8 cellular contexts compared by ENCODE assay signal in genomic region chr17:50056217-50056960, GRCh38. TPM values are rescaled to one million over a fixed set of nuclear protein-coding genes. Genes with fewer than 3 reads are reported as not detected.
DNase-seq lines count a peak whose midpoint lies in the region; ATAC-seq lines count a peak whose summit lies in the region.

No MANE protein-coding gene starts in this region.

- H3K27me3 ChIP-seq in mucosa of rectum (ENCODE audit: control insufficient read depth in 2 of 2, insufficient read depth in 2 of 2, low read length in 2 of 2): no peaks in the 10 kb centered on the region

- peaks cover 53 to 77% of the 10 kb centered on the region in 2 donors for H3K4me1 ChIP-seq in mucosa of rectum (ENCODE audit: control insufficient read depth in 2 of 2, insufficient read depth in 2 of 2, low read length in 2 of 2)

- peak overlapping the region; percentile 88 for H3K4me3 Mint-ChIP-seq in activated CD4-positive, alpha-beta memory T cell treated with anti-CD3 and anti-CD28 coated beads, Interleukin-2, amount 10 ng/mL, durations not matched to agents 7 days and 5 days
- peak overlapping the region; percentile 92 to 95 for H3K4me3 Mint-ChIP-seq in effector memory CD8-positive, alpha-beta T cell

- H3K36me3 ChIP-seq in mucosa of rectum (ENCODE audit: control insufficient read depth in 2 of 2, insufficient read depth in 2 of 2, low read length in 2 of 2): no peaks in the 10 kb centered on the region

- peaks cover 43% of the 10 kb centered on the region for H3K4me1 Mint-ChIP-seq in activated CD4-positive, alpha-beta memory T cell treated with anti-CD3 and anti-CD28 coated beads, Interleukin-2, amount 10 ng/mL, durations not matched to agents 7 days and 5 days
- peaks cover 25 to 26% of the 10 kb centered on the region in 2 donors for H3K4me1 Mint-ChIP-seq in effector memory CD8-positive, alpha-beta T cell (ENCODE audit: low read depth in 2 of 2)

- no peaks in the 10 kb centered on the region for H3K9me3 ChIP-seq in mucosa of rectum (ENCODE audit: control insufficient read depth in 2 of 2, low read length in 2 of 2)

- DNase-seq in DMS153 treated with DMSO at 0.1 percent for 48 hours (lab: John Stamatoyannopoulos, UW; ENCODE audit: unreplicated experiment) (peak; percentile 44), NCI-H345 (lab: John Stamatoyannopoulos, UW) (peak; percentile 76)
- DNase-seq in activated CD4-positive, alpha-beta memory T cell treated with anti-CD3 and anti-CD28 coated beads, Interleukin-2, amount 10 ng/mL, durations not matched to agents 7 days and 5 days: peak; percentile 71
- DNase-seq in effector memory CD8-positive, alpha-beta T cell: peak; percentile 41 to 48 (median 42)
- peak; percentile 24 for DNase-seq in stimulated activated CD8-positive, alpha-beta memory T cell treated with anti-CD3 and anti-CD28 coated beads, Interleukin-7, amount 100 ng/mL, for 24 hours (ENCODE audit: low read depth)

- H3K27ac ChIP-seq in mucosa of rectum (ENCODE audit: low read depth in 2 of 2, low read length in 2 of 2): peak overlapping the region; percentile 93

- H3K9ac ChIP-seq in mucosa of rectum (ENCODE audit: low read depth in 1 of 2, low read length in 2 of 2): peak overlapping the region; percentile 79 to 92

- no peaks in the 10 kb centered on the region for H3K36me3 Mint-ChIP-seq in activated CD4-positive, alpha-beta memory T cell treated with anti-CD3 and anti-CD28 coated beads, Interleukin-2, amount 10 ng/mL, durations not matched to agents 7 days and 5 days (ENCODE audit: low read depth)
- H3K36me3 Mint-ChIP-seq in effector memory CD8-positive, alpha-beta T cell (ENCODE audit: insufficient read depth): peaks cover 4% of the 10 kb centered on the region

- H3K4me3 ChIP-seq in mucosa of rectum (ENCODE audit: low read length in 2 of 2): peak overlapping the region; percentile 82 to 83

- H3K27ac Mint-ChIP-seq in activated CD4-positive, alpha-beta memory T cell treated with anti-CD3 and anti-CD28 coated beads, Interleukin-2, amount 10 ng/mL, durations not matched to agents 7 days and 5 days: no peak overlapping the region
- peak overlapping the region in 1 of 2 donors; percentile 38 for H3K27ac Mint-ChIP-seq in effector memory CD8-positive, alpha-beta T cell

- H3K9me3 Mint-ChIP-seq in activated CD4-positive, alpha-beta memory T cell treated with anti-CD3 and anti-CD28 coated beads, Interleukin-2, amount 10 ng/mL, durations not matched to agents 7 days and 5 days: no peaks in the 10 kb centered on the region
- no peaks in the 10 kb centered on the region for H3K9me3 Mint-ChIP-seq in effector memory CD8-positive, alpha-beta T cell

- CTCF ChIA-PET in activated CD4-positive, alpha-beta memory T cell treated with anti-CD3 and anti-CD28 coated beads, Interleukin-2, amount 10 ng/mL, durations not matched to agents 7 days and 5 days (lab: Charles Lee): interaction anchor here (0.5 to 3.1 kb wide), 11 partner anchors 22 to 1266 kb away, joined by 3 to 14 read pairs (median 4); partner anchors contain the start of genes PDK2 and PPP1R9B

- peaks cover 8% of the 10 kb centered on the region for H3K27me3 Mint-ChIP-seq in activated CD4-positive, alpha-beta memory T cell treated with anti-CD3 and anti-CD28 coated beads, Interleukin-2, amount 10 ng/mL, durations not matched to agents 7 days and 5 days
- H3K27me3 Mint-ChIP-seq in effector memory CD8-positive, alpha-beta T cell: peaks cover 0 to 9% of the 10 kb centered on the region in 2 donors

- ATAC-seq in HG02678 (IDR thresholded peaks at IDR 0.05; ENCODE audit: unreplicated experiment) (peak; percentile 49), GM19395 (IDR thresholded peaks at IDR 0.05; ENCODE audit: unreplicated experiment) (no peak)
- ATAC-seq in effector memory CD8-positive, alpha-beta T cell (replicated peaks): peak; percentile 67

- POLR2A ChIA-PET in activated CD4-positive, alpha-beta memory T cell treated with anti-CD3 and anti-CD28 coated beads, Interleukin-2, amount 10 ng/mL, durations not matched to agents 7 days and 5 days (lab: Charles Lee): interaction anchor here (1.2 to 1.9 kb wide), 3 partner anchors 28 to 93 kb away, joined by 3 to 8 read pairs (median 4); no protein-coding TSS in a partner anchor

RNA-seq across cellular contexts. Expression of gene ITGA3, which starts 0.5 kb away (rescaled TPM):
- 10 to 100 TPM; 12.5 to 13.4 TPM for total RNA-seq in activated CD4-positive, alpha-beta memory T cell treated with anti-CD3 and anti-CD28 coated beads, Interleukin-2, amount 10 ng/mL, durations not matched to agents 7 days and 5 days

RNA-seq across cellular contexts. Expression of gene PDK2, which starts 38.8 kb away (rescaled TPM):
- 10 to 100 TPM; 19.6 to 23.4 TPM for total RNA-seq in activated CD4-positive, alpha-beta memory T cell treated with anti-CD3 and anti-CD28 coated beads, Interleukin-2, amount 10 ng/mL, durations not matched to agents 7 days and 5 days

Comparison
In these comparisons a context has a peak if more than half of its experiments do, and no peak if none do; other contexts are left out.
1. DNase-seq: peak in every context shown above with its lines; median percentile 76 in NCI-H345; 71 in activated CD4-positive, alpha-beta memory T cell treated with anti-CD3 and anti-CD28 coated beads, Interleukin-2, amount 10 ng/mL, durations not matched to agents 7 days and 5 days; 44 in DMS153 treated with DMSO at 0.1 percent for 48 hours; 42 in effector memory CD8-positive, alpha-beta T cell; 24 in stimulated activated CD8-positive, alpha-beta memory T cell treated with anti-CD3 and anti-CD28 coated beads, Interleukin-7, amount 100 ng/mL, for 24 hours.